In genomic region chr9:77908293-77908692, GRCh38 we compare ENCODE assay signal across 1 cellular context.
TF ChIP-seq lines count a peak whose summit lies in the region.

No MANE protein-coding gene starts in this region.

TF ChIP-seq in GM23338, 12 proteins besides CTCF, POLR2A, EP300 and RAD21 (continued from another document):
- TF ChIP-seq, protein P1, sequence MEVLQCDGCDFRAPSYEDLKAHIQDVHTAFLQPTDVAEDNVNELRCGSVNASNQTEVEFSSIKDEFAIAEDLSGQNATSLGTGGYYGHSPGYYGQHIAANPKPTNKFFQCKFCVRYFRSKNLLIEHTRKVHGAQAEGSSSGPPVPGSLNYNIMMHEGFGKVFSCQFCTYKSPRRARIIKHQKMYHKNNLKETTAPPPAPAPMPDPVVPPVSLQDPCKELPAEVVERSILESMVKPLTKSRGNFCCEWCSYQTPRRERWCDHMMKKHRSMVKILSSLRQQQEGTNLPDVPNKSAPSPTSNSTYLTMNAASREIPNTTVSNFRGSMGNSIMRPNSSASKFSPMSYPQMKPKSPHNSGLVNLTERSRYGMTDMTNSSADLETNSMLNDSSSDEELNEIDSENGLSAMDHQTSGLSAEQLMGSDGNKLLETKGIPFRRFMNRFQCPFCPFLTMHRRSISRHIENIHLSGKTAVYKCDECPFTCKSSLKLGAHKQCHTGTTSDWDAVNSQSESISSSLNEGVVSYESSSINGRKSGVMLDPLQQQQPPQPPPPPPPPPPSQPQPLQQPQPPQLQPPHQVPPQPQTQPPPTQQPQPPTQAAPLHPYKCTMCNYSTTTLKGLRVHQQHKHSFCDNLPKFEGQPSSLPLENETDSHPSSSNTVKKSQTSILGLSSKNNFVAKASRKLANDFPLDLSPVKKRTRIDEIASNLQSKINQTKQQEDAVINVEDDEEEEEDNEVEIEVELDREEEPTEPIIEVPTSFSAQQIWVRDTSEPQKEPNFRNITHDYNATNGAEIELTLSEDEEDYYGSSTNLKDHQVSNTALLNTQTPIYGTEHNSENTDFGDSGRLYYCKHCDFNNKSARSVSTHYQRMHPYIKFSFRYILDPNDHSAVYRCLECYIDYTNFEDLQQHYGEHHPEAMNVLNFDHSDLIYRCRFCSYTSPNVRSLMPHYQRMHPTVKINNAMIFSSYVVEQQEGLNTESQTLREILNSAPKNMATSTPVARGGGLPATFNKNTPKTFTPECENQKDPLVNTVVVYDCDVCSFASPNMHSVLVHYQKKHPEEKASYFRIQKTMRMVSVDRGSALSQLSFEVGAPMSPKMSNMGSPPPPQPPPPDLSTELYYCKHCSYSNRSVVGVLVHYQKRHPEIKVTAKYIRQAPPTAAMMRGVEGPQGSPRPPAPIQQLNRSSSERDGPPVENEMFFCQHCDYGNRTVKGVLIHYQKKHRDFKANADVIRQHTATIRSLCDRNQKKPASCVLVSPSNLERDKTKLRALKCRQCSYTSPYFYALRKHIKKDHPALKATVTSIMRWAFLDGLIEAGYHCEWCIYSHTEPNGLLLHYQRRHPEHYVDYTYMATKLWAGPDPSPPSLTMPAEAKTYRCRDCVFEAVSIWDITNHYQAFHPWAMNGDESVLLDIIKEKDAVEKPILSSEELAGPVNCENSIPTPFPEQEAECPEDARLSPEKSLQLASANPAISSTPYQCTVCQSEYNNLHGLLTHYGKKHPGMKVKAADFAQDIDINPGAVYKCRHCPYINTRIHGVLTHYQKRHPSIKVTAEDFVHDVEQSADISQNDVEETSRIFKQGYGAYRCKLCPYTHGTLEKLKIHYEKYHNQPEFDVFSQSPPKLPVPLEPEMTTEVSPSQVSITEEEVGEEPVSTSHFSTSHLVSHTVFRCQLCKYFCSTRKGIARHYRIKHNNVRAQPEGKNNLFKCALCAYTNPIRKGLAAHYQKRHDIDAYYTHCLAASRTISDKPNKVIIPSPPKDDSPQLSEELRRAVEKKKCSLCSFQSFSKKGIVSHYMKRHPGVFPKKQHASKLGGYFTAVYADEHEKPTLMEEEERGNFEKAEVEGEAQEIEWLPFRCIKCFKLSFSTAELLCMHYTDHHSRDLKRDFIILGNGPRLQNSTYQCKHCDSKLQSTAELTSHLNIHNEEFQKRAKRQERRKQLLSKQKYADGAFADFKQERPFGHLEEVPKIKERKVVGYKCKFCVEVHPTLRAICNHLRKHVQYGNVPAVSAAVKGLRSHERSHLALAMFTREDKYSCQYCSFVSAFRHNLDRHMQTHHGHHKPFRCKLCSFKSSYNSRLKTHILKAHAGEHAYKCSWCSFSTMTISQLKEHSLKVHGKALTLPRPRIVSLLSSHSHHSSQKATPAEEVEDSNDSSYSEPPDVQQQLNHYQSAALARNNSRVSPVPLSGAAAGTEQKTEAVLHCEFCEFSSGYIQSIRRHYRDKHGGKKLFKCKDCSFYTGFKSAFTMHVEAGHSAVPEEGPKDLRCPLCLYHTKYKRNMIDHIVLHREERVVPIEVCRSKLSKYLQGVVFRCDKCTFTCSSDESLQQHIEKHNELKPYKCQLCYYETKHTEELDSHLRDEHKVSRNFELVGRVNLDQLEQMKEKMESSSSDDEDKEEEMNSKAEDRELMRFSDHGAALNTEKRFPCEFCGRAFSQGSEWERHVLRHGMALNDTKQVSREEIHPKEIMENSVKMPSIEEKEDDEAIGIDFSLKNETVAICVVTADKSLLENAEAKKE (CRISPR knock-in tag; IDR thresholded peaks at IDR 0.05), result no peak
- no peak for TF ChIP-seq CREB1 (CRISPR knock-in tag; IDR thresholded peaks at IDR 0.05; ENCODE audit: low read depth)
- no peak for TF ChIP-seq POLR2AphosphoS5 (IDR thresholded peaks at IDR 0.05; ENCODE audit: low read depth)
- TF ChIP-seq ETS1 (IDR thresholded peaks at IDR 0.05), result no peak
- TF ChIP-seq STAT1 (IDR thresholded peaks at IDR 0.05; ENCODE audit: unreplicated experiment), result no peak
- TF ChIP-seq EZH2 (IDR thresholded peaks at IDR 0.05; ENCODE audit: low read depth, unreplicated experiment), result no peak
- TF ChIP-seq EZH2phosphoT487 (IDR thresholded peaks at IDR 0.05; ENCODE audit: unreplicated experiment), result no peak
- no peak for TF ChIP-seq ZNF114 (CRISPR knock-in tag; IDR thresholded peaks at IDR 0.05)
- no peak for TF ChIP-seq REST (IDR thresholded peaks at IDR 0.05; ENCODE audit: unreplicated experiment)
